Comparison of ENCODE assay signal across 8 cellular contexts in the genomic region with DNA sequence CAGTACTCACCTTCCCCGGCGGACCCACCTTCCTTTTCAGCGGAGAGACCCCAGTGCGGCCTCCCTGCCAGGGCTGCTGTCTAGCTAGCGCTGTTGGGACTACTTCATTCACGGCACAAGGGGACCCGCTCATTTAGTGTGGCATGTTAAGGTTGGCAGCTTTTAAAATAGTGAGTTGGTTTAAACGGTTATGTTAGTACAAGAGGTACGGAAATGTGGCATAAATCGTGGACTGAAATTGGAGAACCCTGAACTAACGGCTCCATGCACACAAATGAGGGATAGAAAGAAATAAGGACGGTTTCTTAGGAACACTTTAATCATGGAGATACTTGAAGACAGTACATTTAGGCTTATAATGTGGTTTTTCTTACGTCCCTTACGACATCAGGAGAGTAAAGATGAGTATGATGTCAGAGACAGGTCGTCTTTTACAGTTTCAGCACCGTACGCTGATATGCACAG. TPM values are rescaled to one million over a fixed set of nuclear protein-coding genes. Genes with fewer than 3 reads are reported as not detected.
DNase-seq lines count a peak whose midpoint lies in the region; ATAC-seq and TF ChIP-seq lines count a peak whose summit lies in the region.

No MANE protein-coding gene starts in this region.

- H3K4me2 ChIP-seq in fibroblast of lung (ENCODE audit: extremely low read depth, insufficient read depth, low read length) (peak overlapping the region; percentile 97), osteoblast (ENCODE audit: insufficient read depth, low read length) (peak overlapping the region; percentile 93)

- H3K79me2 ChIP-seq in fibroblast of lung (ENCODE audit: control insufficient read depth, insufficient read depth, low read length) (peaks cover 37% of the 10 kb centered on the region), osteoblast (ENCODE audit: insufficient read depth, low read length) (peaks cover 72% of the 10 kb centered on the region)

- H4K20me1 ChIP-seq in fibroblast of lung (ENCODE audit: control insufficient read depth, extremely low read depth, insufficient read depth, low read length) (no peaks in the 10 kb centered on the region), osteoblast (ENCODE audit: insufficient read depth, low read length) (no peaks in the 10 kb centered on the region)

- POLR2A ChIA-PET in AG04449 (lab: Yijun Ruan, JAX): interaction anchor here (0.9 to 2.1 kb wide), 7 partner anchors 22 to 178 kb away, joined by 3 to 24 read pairs (median 5); a partner anchor contains a TSS

- H2AFZ ChIP-seq in fibroblast of lung (ENCODE audit: low read length): peak overlapping the region; percentile 69
- peak overlapping the region; percentile 71 for H2AFZ ChIP-seq in osteoblast (ENCODE audit: low read length)

- DNase-seq in AG04449 (ENCODE audit: low read depth, low spot score) (no peak), WERI-Rb-1 (no peak), fibroblast of lung (ENCODE audit: low read depth in 2 of 2) (peak; percentile 43 to 52), osteoblast (ENCODE audit: insufficient read length, low spot score, missing footprints) (peak; percentile 68)
- no peak for DNase-seq in stimulated activated CD4-positive, alpha-beta T cell treated with anti-CD3 and anti-CD28 coated beads, Interleukin-12 subunit alpha, Interleukin-12 subunit beta, amount 100 ng/mL, for 4 hours

- TF ChIP-seq CTCF in AG04449 (IDR thresholded peaks at IDR 0.05; ENCODE audit: insufficient read depth, low read length, missing control alignments) (no peak), WERI-Rb-1 (IDR thresholded peaks at IDR 0.05; ENCODE audit: low read depth, low read length) (no peak), fibroblast of lung (conservative IDR thresholded peaks at IDR 0.05 in 1 of 2, IDR thresholded peaks at IDR 0.05 in 1 of 2; ENCODE audit: low read depth in 1 of 2, low read length in 2 of 2) (no peak), osteoblast (IDR thresholded peaks at IDR 0.05; ENCODE audit: extremely low read depth, low read depth, low read length) (no peak)

- 13% methylated on average over 17 of the region's 17 CpGs for WGBS in HUES64

- no peaks in the 10 kb centered on the region for H3K27me3 ChIP-seq in HUES64 (ENCODE audit: insufficient read depth, low read length)
- H3K27me3 ChIP-seq in WERI-Rb-1 (ENCODE audit: insufficient read depth, low read depth, severe bottlenecking): no peaks in the 10 kb centered on the region
- H3K27me3 ChIP-seq in fibroblast of lung (ENCODE audit: control insufficient read depth, insufficient read depth, low read length): no peaks in the 10 kb centered on the region
- no peaks in the 10 kb centered on the region for H3K27me3 ChIP-seq in osteoblast (ENCODE audit: insufficient read depth, low read length)

- peaks cover 15% of the 10 kb centered on the region for H3K4me1 ChIP-seq in HUES64 (ENCODE audit: insufficient read depth, low read length)
- H3K4me1 ChIP-seq in fibroblast of lung (ENCODE audit: control insufficient read depth, extremely low read depth, insufficient read depth, low read length): peaks cover 18% of the 10 kb centered on the region
- peaks cover 48% of the 10 kb centered on the region for H3K4me1 ChIP-seq in osteoblast (ENCODE audit: insufficient read depth, low read length)

- CTCF ChIA-PET in AG04449 (lab: Yijun Ruan, JAX): interaction anchor here (0.9 to 18.1 kb wide), 7 partner anchors 8 to 285 kb away, joined by 3 to 690 read pairs (median 7); no protein-coding TSS in a partner anchor

- H3K9ac ChIP-seq in HUES64 (ENCODE audit: low read depth, low read length): peak overlapping the region; percentile 97
- peak overlapping the region; percentile 96 for H3K9ac ChIP-seq in fibroblast of lung (ENCODE audit: insufficient read depth, low read length)

- no peaks in the 10 kb centered on the region for H3K9me3 ChIP-seq in HUES64 (ENCODE audit: insufficient read depth, low read depth, low read length)
- H3K9me3 ChIP-seq in WERI-Rb-1 (ENCODE audit: severe bottlenecking): no peaks in the 10 kb centered on the region
- no peaks in the 10 kb centered on the region for H3K9me3 ChIP-seq in fibroblast of lung (ENCODE audit: control insufficient read depth, insufficient read depth, low read depth, low read length)
- H3K9me3 ChIP-seq in osteoblast (ENCODE audit: low read depth, low read length): no peaks in the 10 kb centered on the region

- H3K4me3 ChIP-seq in AG04449 (ENCODE audit: low read depth, low read length) (peak overlapping the region; percentile 82), HUES64 (ENCODE audit: low read length) (peak overlapping the region; percentile 99), WERI-Rb-1 (ENCODE audit: low read depth, low read length) (peak overlapping the region; percentile 75), fibroblast of lung (replicated peaks in 1 of 4; ENCODE audit: control extremely low read depth in 1 of 4, insufficient read depth in 1 of 4, low read depth in 3 of 4, low read length in 4 of 4) (peak overlapping the region; percentile 71 to 92 (median 82)), osteoblast (ENCODE audit: insufficient read depth, low read length) (peak overlapping the region; percentile 86)

- H3K27ac ChIP-seq in HUES64 (ENCODE audit: low read depth, low read length) (peak overlapping the region; percentile 95), WERI-Rb-1 (peak overlapping the region; percentile 100), fibroblast of lung (ENCODE audit: insufficient read depth, low read length) (peak overlapping the region; percentile 98), osteoblast (ENCODE audit: low read depth, low read length) (peak overlapping the region; percentile 99)

- ATAC-seq in GM18499 (IDR thresholded peaks at IDR 0.05; ENCODE audit: insufficient read depth, unreplicated experiment) (peak; percentile 4), GM19324 (IDR thresholded peaks at IDR 0.05; ENCODE audit: low FRiP score, unreplicated experiment) (no peak)

- H3K36me3 ChIP-seq in HUES64 (ENCODE audit: insufficient read depth, low read length): peaks cover 17% of the 10 kb centered on the region
- H3K36me3 ChIP-seq in WERI-Rb-1: peaks cover 25% of the 10 kb centered on the region
- H3K36me3 ChIP-seq in fibroblast of lung (ENCODE audit: control insufficient read depth, insufficient read depth, low read length): no peaks in the 10 kb centered on the region
- H3K36me3 ChIP-seq in osteoblast (ENCODE audit: insufficient read depth, low read length): peaks cover 11% of the 10 kb centered on the region

RNA-seq across cellular contexts. Expression of a gene that starts 0.8 kb away (rescaled TPM):
- 15.6 TPM for polyA plus RNA-seq in HUES64 (2013, experiment 1 of 2)
- 23.0 TPM for polyA plus RNA-seq in HUES64 (2013, experiment 2 of 2)
- total RNA-seq in fibroblast of lung: 26.4 and 33.6 TPM in 2 replicates
- polyA plus RNA-seq in fibroblast of lung: 15.5 and 22.3 TPM in 2 replicates
- polyA plus RNA-seq in fibroblast of lung (2012): 18.1 and 24.8 TPM in 2 replicates
- 2.4 and 2.9 TPM in 2 replicates for polyA minus RNA-seq in fibroblast of lung (ENCODE audit: low replicate concordance)
- total RNA-seq in osteoblast: 15.9 and 42.4 TPM in 2 replicates

RNA-seq across cellular contexts. Expression of a gene that starts 0.8 kb away (rescaled TPM):
- 47.5 TPM for polyA plus RNA-seq in HUES64 (2013, experiment 1 of 2)
- polyA plus RNA-seq in HUES64 (2013, experiment 2 of 2): 56.9 TPM
- total RNA-seq in fibroblast of lung (91.7 and 93.3 TPM in 2 replicates), osteoblast (68.4 and 77.5 TPM in 2 replicates)
- polyA plus RNA-seq in fibroblast of lung: 110 and 145 TPM in 2 replicates
- 67.7 and 86.8 TPM in 2 replicates for polyA plus RNA-seq in fibroblast of lung (2012)
- polyA minus RNA-seq in fibroblast of lung (ENCODE audit: low replicate concordance): 11.1 and 12.7 TPM in 2 replicates

Comparison
In these comparisons a context has a peak if more than half of its experiments do, and no peak if none do; other contexts are left out.
1. DNase-seq: peak in fibroblast of lung (2 of 2) and osteoblast (single experiment); none in AG04449 (single experiment), WERI-Rb-1 (single experiment) and stimulated activated CD4-positive, alpha-beta T cell treated with anti-CD3 and anti-CD28 coated beads, Interleukin-12 subunit alpha, Interleukin-12 subunit beta, amount 100 ng/mL, for 4 hours (single experiment).
2. Peak in every context shown above with its lines, with median percentiles within 50 percentile points of each other: H3K4me3 ChIP-seq and H3K27ac ChIP-seq.